8 cellular contexts compared by ENCODE assay signal in genomic region chr15:85840079-85840801, GRCh38. TPM values are rescaled to one million over a fixed set of nuclear protein-coding genes. Genes with fewer than 3 reads are reported as not detected.
DNase-seq lines count a peak whose midpoint lies in the region; ATAC-seq and TF ChIP-seq lines count a peak whose summit lies in the region.

No MANE protein-coding gene starts in this region.

- no peaks in the 10 kb centered on the region for H3K36me3 Mint-ChIP-seq in dendritic cell treated with granulocyte-macrophage colony-stimulating factor and Interleukin-4, amounts not matched to agents 40 ng/mL and 50 ng/mL, for 4 days (ENCODE audit: low read depth)

- intact Hi-C loops in dendritic cell treated with granulocyte-macrophage colony-stimulating factor and Interleukin-4, amounts not matched to agents 40 ng/mL and 50 ng/mL, for 4 days (cut with micrococcal nuclease): loop anchor here (1.0 kb wide), 1 partner anchor 110 kb away; no protein-coding TSS in a partner anchor

- DNase-seq in BJ (ENCODE audit: low read depth) (no peak), GM19238 (ENCODE audit: insufficient read length, low spot score) (peak; percentile 83), NCI-H510A treated with DMSO at 0.1 percent for 48 hours (lab: John Stamatoyannopoulos, UW) (peak; percentile 38)
- peak; percentile 77 for DNase-seq in activated CD4-positive, alpha-beta T cell treated with anti-CD3 and anti-CD28 coated beads, Interleukin-2, amount 50 U/mL, for 1 hour
- peak; percentile 65 to 81 for DNase-seq in stimulated activated CD4-positive, alpha-beta T cell treated with anti-CD3 and anti-CD28 coated beads, Interleukin-4, amount 100 ng/mL, for 4 hours

- no peak overlapping the region for H3K9ac ChIP-seq in liver (ENCODE audit: low read depth in 1 of 2, low read length in 2 of 2)

- CTCF ChIA-PET in BJ (lab: Yijun Ruan, JAX): interaction anchor here (0.6 to 6.2 kb wide), 28 partner anchors 8 to 544 kb away, joined by 3 to 49 read pairs (median 3); no protein-coding TSS in a partner anchor

- peak overlapping the region; percentile 47 to 62 for H3K27ac ChIP-seq in liver (ENCODE audit: low read depth in 1 of 2, low read length in 2 of 2)

- peak; percentile 94 for ATAC-seq in HG03378 (IDR thresholded peaks at IDR 0.05; ENCODE audit: unreplicated experiment)

- peak; percentile 88 for TF ChIP-seq CTCF in BJ (IDR thresholded peaks at IDR 0.05; ENCODE audit: insufficient read depth, low read depth, low read length)
- TF ChIP-seq CTCF in liver (IDR thresholded peaks at IDR 0.05; ENCODE audit: low read depth, low read length, missing input control): peak; percentile 88

- peaks cover 11% of the 10 kb centered on the region for H3K4me1 Mint-ChIP-seq in dendritic cell treated with granulocyte-macrophage colony-stimulating factor and Interleukin-4, amounts not matched to agents 40 ng/mL and 50 ng/mL, for 4 days (ENCODE audit: low read depth)

- TF ChIP-seq RAD21 in liver (IDR thresholded peaks at IDR 0.05): peak; percentile 89 to 94

- POLR2A ChIA-PET in BJ (lab: Charles Lee): no interaction called here

- H3K4me3 Mint-ChIP-seq in dendritic cell treated with granulocyte-macrophage colony-stimulating factor and Interleukin-4, amounts not matched to agents 40 ng/mL and 50 ng/mL, for 4 days: peak overlapping the region; percentile 75

- no peaks in the 10 kb centered on the region for H3K9me3 Mint-ChIP-seq in dendritic cell treated with granulocyte-macrophage colony-stimulating factor and Interleukin-4, amounts not matched to agents 40 ng/mL and 50 ng/mL, for 4 days

- H3K27ac Mint-ChIP-seq in dendritic cell treated with granulocyte-macrophage colony-stimulating factor and Interleukin-4, amounts not matched to agents 40 ng/mL and 50 ng/mL, for 4 days: peak overlapping the region; percentile 74

- H3K27me3 Mint-ChIP-seq in dendritic cell treated with granulocyte-macrophage colony-stimulating factor and Interleukin-4, amounts not matched to agents 40 ng/mL and 50 ng/mL, for 4 days: peaks cover 26% of the 10 kb centered on the region

- 4% methylated on average over 32 of the region's 32 CpGs for WGBS in liver

- H3K27me3 ChIP-seq in BJ (ENCODE audit: control insufficient read depth, insufficient read depth, low read length): peaks cover 1% of the 10 kb centered on the region; the same call in 1 of the 2 replicates
- H3K27me3 ChIP-seq in liver (ENCODE audit: control insufficient read depth in 4 of 4, insufficient read depth in 4 of 4, low read length in 3 of 4): no peaks in the 10 kb centered on the region

- peaks cover 2 to 10% (median 7%) of the 10 kb centered on the region in 4 donors for H3K4me1 ChIP-seq in liver (ENCODE audit: control insufficient read depth in 4 of 4, insufficient read depth in 4 of 4, low read length in 3 of 4)

- H3K9me3 ChIP-seq in liver (ENCODE audit: control insufficient read depth in 4 of 4, low read length in 3 of 4): no peaks in the 10 kb centered on the region

- H3K4me3 ChIP-seq in BJ (ENCODE audit: low read depth, low read length) (peak overlapping the region; percentile 38), liver (ENCODE audit: low read depth in 1 of 3, low read length in 3 of 3) (peak overlapping the region in 1 of 3 donors; percentile 26)

- H3K36me3 ChIP-seq in BJ (ENCODE audit: control insufficient read depth, insufficient read depth, low read length): no peaks in the 10 kb centered on the region
- no peaks in the 10 kb centered on the region for H3K36me3 ChIP-seq in liver (ENCODE audit: control insufficient read depth in 4 of 4, insufficient read depth in 3 of 4, low read depth in 1 of 4, low read length in 3 of 4)

TF ChIP-seq in liver, 16 proteins besides CTCF, POLR2A, EP300 and RAD21:
- TF ChIP-seq JUND (IDR thresholded peaks at IDR 0.05) (peak in 1 of 2 donors; percentile 51), MAX (IDR thresholded peaks at IDR 0.05) (peak; percentile 37), SP1 (IDR thresholded peaks at IDR 0.05) (peak; percentile 95), ATF3 (IDR thresholded peaks at IDR 0.05) (no peak), REST (IDR thresholded peaks at IDR 0.05) (peak; percentile 83), RXRA (IDR thresholded peaks at IDR 0.05) (peak; percentile 7 to 61), TAF1 (conservative IDR thresholded peaks at IDR 0.05) (no peak), FOXA2 (IDR thresholded peaks at IDR 0.05) (peak; percentile 39), HNF4G (IDR thresholded peaks at IDR 0.05) (peak; percentile 95), FOXA1 (IDR thresholded peaks at IDR 0.05) (peak; percentile 44), EGR1 (IDR thresholded peaks at IDR 0.05; ENCODE audit: low read depth in 2 of 2) (peak in 1 of 2 donors; percentile 37), YY1 (IDR thresholded peaks at IDR 0.05) (peak; percentile 69), HNF4A (conservative IDR thresholded peaks at IDR 0.05) (peak; percentile 89 to 93), NR2F2 (IDR thresholded peaks at IDR 0.05) (no peak), ZBTB33 (IDR thresholded peaks at IDR 0.05) (no peak), GABPA (IDR thresholded peaks at IDR 0.05 in 1 of 2, conservative IDR thresholded peaks at IDR 0.05 in 1 of 2) (peak in 1 of 2 donors; percentile 54)

RNA-seq across cellular contexts. Expression of gene KLHL25, which starts 45.5 kb away (rescaled TPM):
- polyA plus RNA-seq in BJ (2011; rRNA removed) (2.5 and 4.5 TPM in 2 replicates), liver (10 to 100 TPM in 1 of 2 donors, 1 to 10 TPM in 1; 3.8 to 19.0 TPM)
- polyA minus RNA-seq in BJ (2011; rRNA and poly(A)+ RNA removed): 2.6 and 3.9 TPM in 2 replicates
- total RNA-seq in liver: 10 to 100 TPM in 1 of 2 donors, 1 to 10 TPM in 1; 2.3 to 34.2 TPM
